Comparison of ENCODE assay signal across 8 cellular contexts in genomic region chr12:6167327-6168280, GRCh38.
DNase-seq lines count a peak whose midpoint lies in the region; ATAC-seq lines count a peak whose summit lies in the region.

No MANE protein-coding gene starts in this region.

- ATAC-seq in GM18520 (IDR thresholded peaks at IDR 0.05; ENCODE audit: unreplicated experiment) (peak; percentile 66), HG02970 (IDR thresholded peaks at IDR 0.05; ENCODE audit: low FRiP score, unreplicated experiment) (peak; percentile 75)
- peak; percentile 93 for ATAC-seq in activated naive CD8-positive, alpha-beta T cell treated with anti-CD3 and anti-CD28 coated beads, Interleukin-2, amount 50 U/mL, for 24 hours

- H3K4me1 Mint-ChIP-seq in activated naive CD8-positive, alpha-beta T cell treated with anti-CD3 and anti-CD28 coated beads, Interleukin-2, amount 50 U/mL, for 24 hours: peaks cover 42% of the 10 kb centered on the region

- H3K27me3 Mint-ChIP-seq in activated naive CD8-positive, alpha-beta T cell treated with anti-CD3 and anti-CD28 coated beads, Interleukin-2, amount 50 U/mL, for 24 hours: peaks cover 3% of the 10 kb centered on the region

- peak overlapping the region; percentile 63 for H3K4me3 Mint-ChIP-seq in activated naive CD8-positive, alpha-beta T cell treated with anti-CD3 and anti-CD28 coated beads, Interleukin-2, amount 50 U/mL, for 24 hours

- peak; percentile 93 for DNase-seq in SIG-M5 (lab: John Stamatoyannopoulos, UW)
- peak; percentile 82 for DNase-seq in activated naive CD8-positive, alpha-beta T cell treated with anti-CD3 and anti-CD28 coated beads, Interleukin-2, amount 50 U/mL, for 24 hours
- peak; percentile 98 for DNase-seq in iris pigment epithelial cell (ENCODE audit: low read depth)
- peak; percentile 71 for DNase-seq in stimulated activated CD4-positive, alpha-beta T cell treated with anti-CD3 and anti-CD28 coated beads, Interleukin-4, amount 100 ng/mL, for 24 hours
- no peak for DNase-seq in DMS153 (lab: John Stamatoyannopoulos, UW)
- DNase-seq in NCI-H69 (lab: John Stamatoyannopoulos, UW): no peak

- no peaks in the 10 kb centered on the region for H3K36me3 Mint-ChIP-seq in activated naive CD8-positive, alpha-beta T cell treated with anti-CD3 and anti-CD28 coated beads, Interleukin-2, amount 50 U/mL, for 24 hours (ENCODE audit: low read depth)

- H3K9me3 Mint-ChIP-seq in activated naive CD8-positive, alpha-beta T cell treated with anti-CD3 and anti-CD28 coated beads, Interleukin-2, amount 50 U/mL, for 24 hours: no peaks in the 10 kb centered on the region

- peak overlapping the region; percentile 96 for H3K27ac Mint-ChIP-seq in activated naive CD8-positive, alpha-beta T cell treated with anti-CD3 and anti-CD28 coated beads, Interleukin-2, amount 50 U/mL, for 24 hours

Comparison
In these comparisons a context has a peak if more than half of its experiments do, and no peak if none do; other contexts are left out.
1. DNase-seq: peak in SIG-M5 (single experiment), activated naive CD8-positive, alpha-beta T cell treated with anti-CD3 and anti-CD28 coated beads, Interleukin-2, amount 50 U/mL, for 24 hours (single experiment), iris pigment epithelial cell (single experiment) and stimulated activated CD4-positive, alpha-beta T cell treated with anti-CD3 and anti-CD28 coated beads, Interleukin-4, amount 100 ng/mL, for 24 hours (single experiment); none in DMS153 (single experiment) and NCI-H69 (single experiment).
2. Peak in every context shown above with its lines, with median percentiles within 50 percentile points of each other: ATAC-seq.